In genomic region chr2:46915281-46915810, GRCh38 we compare ENCODE assay signal across 8 cellular contexts. TPM values are rescaled to one million over a fixed set of nuclear protein-coding genes. Genes with fewer than 3 reads are reported as not detected.
DNase-seq lines count a peak whose midpoint lies in the region; ATAC-seq, FAIRE-seq and TF ChIP-seq lines count a peak whose summit lies in the region.

Gene MCFD2 (minus strand): TSS chr2:46915806. CDS start chr2:46909171, 6,635 bp downstream.

- peak; percentile 6 for DNase-seq in CD1c-positive myeloid dendritic cell (ENCODE audit: extremely low spot score)
- peak; percentile 52 for DNase-seq in LHCN-M2 (ENCODE audit: low read depth)
- peak in 1 of 2 donors; percentile 37 for DNase-seq in breast epithelium (ENCODE audit: low spot score in 2 of 2)
- DNase-seq in iris pigment epithelial cell (ENCODE audit: low read depth), result peak; percentile 9
- peak; percentile 1 for DNase-seq in stimulated activated CD8-positive, alpha-beta memory T cell treated with anti-CD3 and anti-CD28 coated beads, Interleukin-15, amount 100 ng/mL, for 24 hours (ENCODE audit: low read depth)
- no peak for DNase-seq in SKM-1 treated with dmso at 0.1 percent for 144 hours (lab: John Stamatoyannopoulos, UW; ENCODE audit: unreplicated experiment)
- DNase-seq in D721Med (ENCODE audit: insufficient read length, low spot score), result no peak

- peak; percentile 19 for ATAC-seq in GM21576 (IDR thresholded peaks at IDR 0.05; ENCODE audit: unreplicated experiment)

- FAIRE-seq in D721Med (lab: Jason Lieb, UNC), result no peak

- H3K4me3 ChIP-seq in breast epithelium, result peak within 1 kb of the TSS; percentile 97 to 100 (median 100)

- TF ChIP-seq CTCF in breast epithelium (IDR thresholded peaks at IDR 0.05) (no peak), D721Med (IDR thresholded peaks at IDR 0.05; ENCODE audit: insufficient read depth, missing control alignments) (no peak)

- H3K27ac ChIP-seq in breast epithelium, result peak within 1 kb of the TSS; percentile 99

- intact Hi-C loops in breast epithelium (cut with DNase I; ENCODE audit: low total_unique reads), result no loop called here

- no peaks in the 10 kb centered on the region for H3K9me3 ChIP-seq in breast epithelium

- no peaks in the 10 kb centered on the region for H3K27me3 ChIP-seq in breast epithelium

- no peaks in the 10 kb centered on the region for H3K4me1 ChIP-seq in breast epithelium

- no peak for TF ChIP-seq POLR2A in breast epithelium (IDR thresholded peaks at IDR 0.05)

- H3K36me3 ChIP-seq in breast epithelium, result no peaks in the 10 kb centered on the region

RNA-seq across cellular contexts. Expression of gene MCFD2, which starts in this region (rescaled TPM):
- total RNA-seq in LHCN-M2 (2014; rRNA removed) (219 and 228 TPM in 2 replicates), breast epithelium (10 to 100 TPM; 83.0 to 94.8 (median 89.8) TPM)
- polyA plus RNA-seq in LHCN-M2 (2012), result 85.9 TPM

Comparison
In these comparisons a context has a peak if more than half of its experiments do, and no peak if none do; other contexts are left out.
1. DNase-seq: peak in CD1c-positive myeloid dendritic cell (single experiment), LHCN-M2 (single experiment), iris pigment epithelial cell (single experiment) and stimulated activated CD8-positive, alpha-beta memory T cell treated with anti-CD3 and anti-CD28 coated beads, Interleukin-15, amount 100 ng/mL, for 24 hours (single experiment); none in SKM-1 treated with dmso at 0.1 percent for 144 hours (single experiment) and D721Med (single experiment).